ENCODE assay signal across 17 cellular contexts in the genomic region with DNA sequence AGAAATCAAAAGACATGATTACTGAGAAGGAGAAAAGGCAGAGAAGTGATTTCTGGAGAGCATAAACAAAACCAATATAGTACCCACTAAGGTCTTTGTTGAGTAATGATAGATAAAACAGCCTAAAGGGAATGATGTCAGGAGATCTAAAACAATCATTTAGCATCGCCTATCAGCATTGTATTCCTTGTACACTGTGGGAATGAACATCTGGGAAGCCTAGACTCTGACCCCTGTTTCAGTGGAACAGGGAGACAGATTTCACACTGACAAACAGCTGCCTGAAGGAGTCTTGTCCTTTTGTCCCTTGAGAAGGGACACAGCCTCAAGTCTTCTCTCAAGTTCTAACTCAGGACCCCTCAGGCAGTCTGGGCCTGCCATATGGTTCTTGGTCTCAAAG. TPM values are rescaled to one million over a fixed set of nuclear protein-coding genes. Genes with fewer than 3 reads are reported as not detected.
DNase-seq lines count a peak whose midpoint lies in the region; ATAC-seq and TF ChIP-seq lines count a peak whose summit lies in the region.
"Had no signal": no experiment of that assay in that cellular context is flagged by ENCODE, and none has a peak within 500 bp of the region (broad histone marks: within the 10 kb centered on the region; RNA-seq: fewer than 3 reads in every experiment).

No MANE protein-coding gene starts in this region.

- no peaks in the 10 kb centered on the region for H3K36me3 ChIP-seq in body of pancreas (replicated peaks in 1 of 2; ENCODE audit: insufficient read depth in 1 of 2, low read depth in 2 of 2)
- H3K36me3 ChIP-seq in adrenal gland (replicated peaks in 1 of 2) = no peaks in the 10 kb centered on the region
- H3K36me3 ChIP-seq: BLaER1 treated with 17β-estradiol and CSF1 and Interleukin-3, amounts not matched to agents 10 nM and 100 nM had no signal

- H3K4me3 ChIP-seq in body of pancreas = no peak overlapping the region
- H3K4me3 ChIP-seq in adrenal gland = no peak overlapping the region
- H3K4me3 ChIP-seq: BLaER1 treated with 17β-estradiol and CSF1 and Interleukin-3, amounts not matched to agents 10 nM and 100 nM; GM12878; GM23248 had no signal

- peaks cover 7% of the 10 kb centered on the region for H3K4me1 Mint-ChIP-seq in progenitor cell of endocrine pancreas (ENCODE audit: low read depth)

- H3K27me3 ChIP-seq in body of pancreas = no peaks in the 10 kb centered on the region
- H3K27me3 ChIP-seq in adrenal gland = no peaks in the 10 kb centered on the region
- H3K27me3 ChIP-seq: BLaER1 treated with 17β-estradiol and CSF1 and Interleukin-3, amounts not matched to agents 10 nM and 100 nM had no signal

- intact Hi-C loops in body of pancreas (cut with DNase I) = no loop called here
- intact Hi-C loops in adrenal gland (cut with DNase I) = no loop called here

- H3K27me3 Mint-ChIP-seq in progenitor cell of endocrine pancreas = peaks cover 3% of the 10 kb centered on the region

- peaks cover 4% of the 10 kb centered on the region for H3K36me3 Mint-ChIP-seq in progenitor cell of endocrine pancreas (ENCODE audit: insufficient read depth)
- H3K36me3 Mint-ChIP-seq: CD4-positive, CD25-positive, alpha-beta regulatory T cell had no signal

- peaks cover 12% of the 10 kb centered on the region for H3K9me3 Mint-ChIP-seq in progenitor cell of endocrine pancreas (ENCODE audit: low read depth)

- H3K9me3 ChIP-seq in body of pancreas = no peaks in the 10 kb centered on the region
- no peaks in the 10 kb centered on the region for H3K9me3 ChIP-seq in adrenal gland (replicated peaks in 1 of 3)

- WGBS in body of pancreas, 2 donors = 33 to 43% methylated on average over 1 of the region's 1 CpG
- WGBS in adrenal gland, 4 donors = 72 to 93% (median 88%) methylated on average over 1 of the region's 1 CpG

- peak; percentile 65 to 91 for DNase-seq in NCI-H524 (lab: John Stamatoyannopoulos, UW)
- DNase-seq in NCI-H524 treated with DMSO at 0.1 percent for 48 hours (lab: John Stamatoyannopoulos, UW) = no peak
- no peak for DNase-seq in body of pancreas
- DNase-seq in progenitor cell of endocrine pancreas (ENCODE audit: low spot score, unreplicated experiment) = no peak
- no peak for DNase-seq in NCI-H774 (lab: John Stamatoyannopoulos, UW)
- no peak for DNase-seq in SHP77 treated with DMSO at 0.1 percent for 48 hours (lab: John Stamatoyannopoulos, UW)
- DNase-seq in adrenal gland = no peak
- DNase-seq: 8988T; AML-193; CD4-positive, CD25-positive, alpha-beta regulatory T cell; DMS79; GM23248 had no signal

- no peak for TF ChIP-seq CTCF in body of pancreas (IDR thresholded peaks at IDR 0.05)
- TF ChIP-seq CTCF in progenitor cell of endocrine pancreas (IDR thresholded peaks at IDR 0.05; ENCODE audit: unreplicated experiment) = no peak
- TF ChIP-seq CTCF in adrenal gland (IDR thresholded peaks at IDR 0.05) = no peak

- ATAC-seq in body of pancreas = peak; percentile 38
- ATAC-seq: GM12878, HCT116 had no signal

- H3K4me3 Mint-ChIP-seq in progenitor cell of endocrine pancreas (ENCODE audit: low read depth) = no peak overlapping the region
- H3K4me3 Mint-ChIP-seq: CD4-positive, CD25-positive, alpha-beta regulatory T cell had no signal

- peak overlapping the region; percentile 53 for H3K27ac Mint-ChIP-seq in progenitor cell of endocrine pancreas
- H3K27ac Mint-ChIP-seq: CD4-positive, CD25-positive, alpha-beta regulatory T cell had no signal

- H3K4me1 ChIP-seq in body of pancreas (peaks cover 10% of the 10 kb centered on the region), adrenal gland (replicated peaks in 1 of 2) (no peaks in the 10 kb centered on the region)

- H3K27ac ChIP-seq in body of pancreas = no peak overlapping the region
- H3K27ac ChIP-seq in adrenal gland = no peak overlapping the region
- H3K27ac ChIP-seq: BLaER1 treated with 17β-estradiol and CSF1 and Interleukin-3, amounts not matched to agents 10 nM and 100 nM; GM23248; HL-60 had no signal

- TF ChIP-seq POLR2A in body of pancreas (IDR thresholded peaks at IDR 0.05) = no peak
- TF ChIP-seq POLR2A in adrenal gland (IDR thresholded peaks at IDR 0.05) = no peak

RNA-seq across cellular contexts. Expression of a gene that starts 1.7 kb away (rescaled TPM):
- total RNA-seq in body of pancreas = not detected
- not detected in 2 replicates for total RNA-seq in progenitor cell of endocrine pancreas
- total RNA-seq in adrenal gland = 1 to 10 TPM in 1 of 8 donors, under 1 TPM in 4, not detected in 3; 0.46 to 1.0 (median 0.83) TPM
- 10 to 100 TPM in 1 of 3 donors, 1 to 10 TPM in 1, not detected in 1; 3.2 to 15.1 TPM for polyA plus RNA-seq in adrenal gland
- total RNA-seq: CD4-positive, CD25-positive, alpha-beta regulatory T cell; G401; GM12878; GM23248 had no signal
- polyA plus RNA-seq: CD4-positive, CD25-positive, alpha-beta regulatory T cell; GM23248 had no signal

Comparison
In these comparisons a context has a peak if more than half of its experiments do, and no peak if none do; other contexts are left out.
1. DNase-seq: peak in NCI-H524 (2 of 2); none in NCI-H524 treated with DMSO at 0.1 percent for 48 hours (single experiment), body of pancreas (0 of 4), progenitor cell of endocrine pancreas (single experiment), NCI-H774 (single experiment), SHP77 treated with DMSO at 0.1 percent for 48 hours (single experiment) and adrenal gland (0 of 7).